8 cellular contexts compared by ENCODE assay signal in genomic region chr14:73784065-73784987, GRCh38.
A peak's percentile ranks its signal among the peaks of the same experiment; 100 is the strongest.
DNase-seq lines count a peak whose midpoint lies in the region; ATAC-seq, FAIRE-seq and TF ChIP-seq lines count a peak whose summit lies in the region.

No MANE protein-coding gene starts in this region.

- H3K9me1 ChIP-seq in K562 (ENCODE audit: control insufficient read depth, insufficient read depth, low read length) = no peaks in the 10 kb centered on the region

- no TSS peak for BruUV-seq in K562 (replicated peaks; lab: Mats Ljungman, UMichigan)

- H4K8ac ChIP-seq in mesenchymal stem cell (ENCODE audit: low read length) = peak overlapping the region; percentile 69

- H4K91ac ChIP-seq in mesenchymal stem cell (ENCODE audit: low read length) = peak overlapping the region; percentile 92

- H3K4me3 ChIP-seq in K562 (no peak overlapping the region), mesenchymal stem cell (ENCODE audit: insufficient read depth in 1 of 2, low read depth in 1 of 2, low read length in 2 of 2) (peak overlapping the region in 1 of 2 experiments; percentile 80), aorta (ENCODE audit: low read length in 2 of 2) (no peak overlapping the region)

- CTCF ChIA-PET in K562 (lab: Yijun Ruan, JAX; ENCODE audit: low intra/inter-chr PET ratio) = no interaction called here

- H2BK15ac ChIP-seq in mesenchymal stem cell (ENCODE audit: low read depth, poor library complexity, severe bottlenecking) = peak overlapping the region; percentile 13

- peak overlapping the region; percentile 68 for H2BK120ac ChIP-seq in mesenchymal stem cell (ENCODE audit: low read depth, low read length)

- 41% methylated on average over 7 of the region's 10 CpGs for WGBS in K562 (ENCODE audit: insufficient coverage, low coverage, missing lambda C conversion rate)
- 65% methylated on average over 10 of the region's 10 CpGs for WGBS in mesenchymal stem cell
- 34 to 36% methylated on average over 10 of the region's 10 CpGs for WGBS in aorta, 2 donors

- TF ChIP-seq RAD21 in K562 (CRISPR knock-in tag; conservative IDR thresholded peaks at IDR 0.05 in 1 of 2, IDR thresholded peaks at IDR 0.05 in 1 of 2) = no peak

- peak overlapping the region in 1 of 2 experiments; percentile 57 for H3K23ac ChIP-seq in mesenchymal stem cell (ENCODE audit: low read length in 2 of 2)

- peak overlapping the region; percentile 11; the same call in 1 of the 2 replicates for H2AFZ ChIP-seq in K562 (ENCODE audit: low read depth, low read length)
- H2AFZ ChIP-seq in mesenchymal stem cell (ENCODE audit: low read depth, low read length) = no peak overlapping the region

- DNase-seq in Right ventricle myocardium superior (no peak), cardiac septum (ENCODE audit: low spot score) (no peak), K562 (ENCODE audit: extremely low read depth in 1 of 4, low spot score in 3 of 4) (no peak), mesenchymal stem cell (peak; percentile 92), aorta (peak in 1 of 2 donors; percentile 42), GM10266 (ENCODE audit: extremely low spot score) (no peak)

- peak; percentile 56 for FAIRE-seq in K562 (lab: Jason Lieb, UNC)

- H3K36me3 ChIP-seq in K562 (ENCODE audit: control insufficient read depth, insufficient read depth, low read length) (peaks cover 4% of the 10 kb centered on the region; the same call in 1 of the 3 replicates), mesenchymal stem cell (ENCODE audit: control insufficient read depth in 1 of 2, insufficient read depth in 2 of 2, low read depth in 1 of 2, low read length in 2 of 2) (peaks cover 0 to 3% of the 10 kb centered on the region in 2 experiments), aorta (ENCODE audit: control insufficient read depth in 1 of 2, insufficient read depth in 2 of 2, low read length in 1 of 2) (no peaks in the 10 kb centered on the region)

- TF ChIP-seq EP300 in K562 (IDR thresholded peaks at IDR 0.05; ENCODE audit: low read length) = no peak

- H3K27ac ChIP-seq in K562 (ENCODE audit: extremely low read depth, low read depth, low read length) (peak overlapping the region; percentile 62; the same call in 2 of the 3 replicates), mesenchymal stem cell (ENCODE audit: low read length, poor library complexity, severe bottlenecking) (peak overlapping the region; percentile 97), aorta (ENCODE audit: low read depth in 1 of 2, low read length in 2 of 2) (peak overlapping the region; percentile 1 to 95)

- H4K20me1 ChIP-seq in K562 (replicated peaks; ENCODE audit: control insufficient read depth, insufficient read depth, low read length) = no peaks in the 10 kb centered on the region; the same call in 1 of the 2 replicates

- H3K4ac ChIP-seq in mesenchymal stem cell (ENCODE audit: low read depth in 1 of 2, low read length in 2 of 2) = peak overlapping the region; percentile 81 to 83

- H2BK12ac ChIP-seq in mesenchymal stem cell (ENCODE audit: low read length in 2 of 2) = peak overlapping the region; percentile 76 to 95

- peaks cover 38 to 43% of the 10 kb centered on the region in 2 experiments for H3K4me1 ChIP-seq in K562 (replicated peaks in 1 of 2; ENCODE audit: control insufficient read depth in 2 of 2, insufficient read depth in 2 of 2, low read length in 2 of 2)
- H3K4me1 ChIP-seq in mesenchymal stem cell (ENCODE audit: control insufficient read depth, insufficient read depth, low read depth, low read length) = peaks cover 30% of the 10 kb centered on the region
- H3K4me1 ChIP-seq in aorta (ENCODE audit: control insufficient read depth in 1 of 2, insufficient read depth in 2 of 2, low read length in 2 of 2) = peaks cover 4 to 7% of the 10 kb centered on the region in 2 donors

- TF ChIP-seq CTCF in K562 (IDR thresholded peaks at IDR 0.05 in 2 of 3, conservative IDR thresholded peaks at IDR 0.05 in 1 of 3; ENCODE audit: insufficient read depth in 2 of 3, low read depth in 1 of 3, low read length in 3 of 3) (no peak), GM10266 (IDR thresholded peaks at IDR 0.05; ENCODE audit: control insufficient read depth, insufficient read depth, low read depth, missing control alignments) (no peak)

- POLR2A ChIA-PET in K562 (lab: Yijun Ruan, JAX) = interaction anchor here (0.6 to 6.5 kb wide), 7 partner anchors 9 to 32 kb away, joined by 3 to 41 read pairs (median 11); a partner anchor contains a TSS

- peaks cover 5% of the 10 kb centered on the region for H3K79me1 ChIP-seq in mesenchymal stem cell (replicated peaks; ENCODE audit: low read length, poor library complexity, severe bottlenecking)

- H3K27me3 ChIP-seq in K562 (ENCODE audit: control insufficient read depth in 2 of 2, insufficient read depth in 2 of 2, low read length in 2 of 2) (no peaks in the 10 kb centered on the region), mesenchymal stem cell (ENCODE audit: control insufficient read depth in 1 of 2, insufficient read depth in 1 of 2, low read length in 2 of 2) (no peaks in the 10 kb centered on the region), aorta (ENCODE audit: control insufficient read depth in 1 of 2, insufficient read depth in 2 of 2, low read length in 1 of 2) (no peaks in the 10 kb centered on the region)

- ATAC-seq in Right ventricle myocardium superior (ENCODE audit: poor library complexity) (peak; percentile 6), K562 (0 out of 3 replicates have a peak, but pooled peaks have one; percentile 7), aorta (ENCODE audit: low FRiP score) (no peak), GM21360 (IDR thresholded peaks at IDR 0.05; ENCODE audit: unreplicated experiment) (no peak), GM18498 (IDR thresholded peaks at IDR 0.05; ENCODE audit: unreplicated experiment) (no peak)

- peak overlapping the region; percentile 70 to 92; a peak in 3 of 4 replicates for H3K9ac ChIP-seq in K562 (ENCODE audit: insufficient read depth in 1 of 2, low read depth in 2 of 2, low read length in 2 of 2)
- peak overlapping the region; percentile 96 for H3K9ac ChIP-seq in mesenchymal stem cell (ENCODE audit: low read length)

- in situ Hi-C loops in K562 (cut with MboI) = no loop called here

- peak overlapping the region; percentile 97 for H3K18ac ChIP-seq in mesenchymal stem cell (ENCODE audit: low read depth in 1 of 2, low read length in 2 of 2)

- H3K4me2 ChIP-seq in K562 (ENCODE audit: insufficient read depth, low read length) (peak overlapping the region; percentile 90), mesenchymal stem cell (ENCODE audit: low read length, poor library complexity, severe bottlenecking) (no peak overlapping the region)

- peak overlapping the region; percentile 66 for H2AK5ac ChIP-seq in mesenchymal stem cell (ENCODE audit: low read length, severe bottlenecking)

- H2BK5ac ChIP-seq in mesenchymal stem cell (ENCODE audit: low read depth, low read length, poor library complexity, severe bottlenecking) = no peak overlapping the region

- intact Hi-C loops in Right ventricle myocardium superior (cut with DNase I) (loop anchor here (10.0 kb wide), 1 partner anchor 60 kb away; no protein-coding TSS in a partner anchor), cardiac septum (cut with DNase I) (no loop called here), K562 (cut with micrococcal nuclease) (no loop called here), aorta (cut with DNase I) (no loop called here)

- H3K9me3 ChIP-seq in K562 (replicated peaks; ENCODE audit: control insufficient read depth, insufficient read depth, low read depth, low read length) (no peaks in the 10 kb centered on the region), mesenchymal stem cell (ENCODE audit: control insufficient read depth, low read length) (no peaks in the 10 kb centered on the region), aorta (ENCODE audit: control insufficient read depth, low read length) (no peaks in the 10 kb centered on the region)

- H3K79me2 ChIP-seq in K562 (ENCODE audit: control insufficient read depth, insufficient read depth, low read length) = peaks cover 77% of the 10 kb centered on the region

- TF ChIP-seq POLR2A in K562 (conservative IDR thresholded peaks at IDR 0.05) = no peak

- peak overlapping the region in 1 of 2 experiments; percentile 90 for H3K14ac ChIP-seq in mesenchymal stem cell (ENCODE audit: low read length in 2 of 2)

TF ChIP-seq in K562, 482 proteins besides CTCF, POLR2A, EP300 and RAD21 (continues in another document):
- TF ChIP-seq JUNB (CRISPR knock-in tag; conservative IDR thresholded peaks at IDR 0.05) (no peak), NFIX (CRISPR knock-in tag; IDR thresholded peaks at IDR 0.05; ENCODE audit: low read depth) (no peak), RBFOX2 (IDR thresholded peaks at IDR 0.05; ENCODE audit: low read depth, low read length) (0 out of 2 replicates have a peak, but pooled peaks have one; percentile 19), CEBPG (CRISPR knock-in tag; IDR thresholded peaks at IDR 0.05) (peak; percentile 54), CEBPG (tag; conservative IDR thresholded peaks at IDR 0.05 in 1 of 2, IDR thresholded peaks at IDR 0.05 in 1 of 2) (no peak), PRDM10 (IDR thresholded peaks at IDR 0.05; ENCODE audit: partially characterized antibody) (peak; percentile 40)

Comparison
In these comparisons a context has a peak if more than half of its experiments do, and no peak if none do; other contexts are left out.
1. ATAC-seq: peak in Right ventricle myocardium superior (single experiment) and K562 (single experiment); none in aorta (single experiment), GM21360 (single experiment) and GM18498 (single experiment).
2. Peak in every context shown above with its lines, with median percentiles within 50 percentile points of each other: H3K27ac ChIP-seq.